1 cellular context compared by ENCODE assay signal in the genomic region with DNA sequence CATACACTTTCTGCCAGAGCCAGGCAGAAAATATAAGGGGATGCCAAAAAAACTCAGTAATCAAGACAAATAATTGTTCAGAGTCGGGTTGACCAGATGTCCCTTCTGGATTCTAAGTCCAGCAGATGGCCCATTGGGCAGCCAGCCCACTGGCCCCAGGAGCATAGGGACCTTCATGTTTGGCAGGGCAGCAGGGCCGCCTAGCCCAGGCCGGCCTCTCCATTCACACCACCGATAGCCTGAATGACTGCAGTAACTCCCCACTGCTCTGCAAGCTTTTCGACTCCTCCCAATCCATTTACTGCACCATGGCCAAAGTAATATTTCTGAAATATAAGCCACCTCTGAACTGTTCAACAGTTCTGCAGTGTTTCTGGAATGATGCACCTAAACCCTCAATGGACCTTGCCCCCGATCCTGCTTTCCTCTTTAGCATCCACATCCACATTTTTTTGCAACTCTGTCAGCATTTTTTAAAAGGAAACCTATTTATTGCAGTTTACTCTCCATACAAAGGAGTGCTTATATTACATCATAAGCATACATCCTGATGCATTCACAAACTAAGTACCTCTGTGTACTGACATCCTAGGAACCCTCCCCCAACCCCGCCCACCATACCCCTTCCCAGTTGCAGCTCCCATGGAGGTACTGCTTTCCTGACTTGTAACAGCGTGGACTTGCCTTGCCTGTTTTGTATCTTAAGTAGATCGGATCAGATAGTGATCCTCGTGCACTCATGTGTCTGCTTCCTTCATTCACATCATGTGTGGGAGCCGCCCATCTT.
TF ChIP-seq lines count a peak whose summit lies in the region.

No MANE protein-coding gene starts in this region.

TF ChIP-seq in HepG2, 621 proteins besides CTCF, POLR2A, EP300 and RAD21 (continued from another document and continues in another):
- TF ChIP-seq HOXA7 (CRISPR knock-in tag; IDR thresholded peaks at IDR 0.05) = no peak
- TF ChIP-seq PAWR (CRISPR knock-in tag; IDR thresholded peaks at IDR 0.05; ENCODE audit: borderline replicate concordance) = no peak
- no peak for TF ChIP-seq ELF4 (CRISPR knock-in tag; IDR thresholded peaks at IDR 0.05; ENCODE audit: borderline replicate concordance)
- peak; percentile 81 for TF ChIP-seq FOSL2 (CRISPR knock-in tag; IDR thresholded peaks at IDR 0.05)
- no peak for TF ChIP-seq NR3C1 (CRISPR knock-in tag; IDR thresholded peaks at IDR 0.05)
- TF ChIP-seq ZNF564 (CRISPR knock-in tag; IDR thresholded peaks at IDR 0.05) = no peak; the same call in 1 of the 2 replicates
- TF ChIP-seq KAT7 (CRISPR knock-in tag; IDR thresholded peaks at IDR 0.05; ENCODE audit: borderline replicate concordance) = no peak
- no peak for TF ChIP-seq NR1H2 (CRISPR knock-in tag; IDR thresholded peaks at IDR 0.05; ENCODE audit: borderline replicate concordance, low read depth)
- TF ChIP-seq PITX1 (CRISPR knock-in tag; IDR thresholded peaks at IDR 0.05) = no peak
- TF ChIP-seq ZNF484 (CRISPR knock-in tag; IDR thresholded peaks at IDR 0.05; ENCODE audit: borderline replicate concordance, low read depth) = no peak
- TF ChIP-seq, protein P1, sequence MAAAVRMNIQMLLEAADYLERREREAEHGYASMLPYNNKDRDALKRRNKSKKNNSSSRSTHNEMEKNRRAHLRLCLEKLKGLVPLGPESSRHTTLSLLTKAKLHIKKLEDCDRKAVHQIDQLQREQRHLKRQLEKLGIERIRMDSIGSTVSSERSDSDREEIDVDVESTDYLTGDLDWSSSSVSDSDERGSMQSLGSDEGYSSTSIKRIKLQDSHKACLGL (CRISPR knock-in tag; IDR thresholded peaks at IDR 0.05) = no peak
- TF ChIP-seq GATAD2A (CRISPR knock-in tag; IDR thresholded peaks at IDR 0.05) = peak; percentile 97
- TF ChIP-seq, protein P2, sequence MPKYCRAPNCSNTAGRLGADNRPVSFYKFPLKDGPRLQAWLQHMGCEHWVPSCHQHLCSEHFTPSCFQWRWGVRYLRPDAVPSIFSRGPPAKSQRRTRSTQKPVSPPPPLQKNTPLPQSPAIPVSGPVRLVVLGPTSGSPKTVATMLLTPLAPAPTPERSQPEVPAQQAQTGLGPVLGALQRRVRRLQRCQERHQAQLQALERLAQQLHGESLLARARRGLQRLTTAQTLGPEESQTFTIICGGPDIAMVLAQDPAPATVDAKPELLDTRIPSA (CRISPR knock-in tag; IDR thresholded peaks at IDR 0.05; ENCODE audit: borderline replicate concordance) = no peak
- TF ChIP-seq, protein P3, sequence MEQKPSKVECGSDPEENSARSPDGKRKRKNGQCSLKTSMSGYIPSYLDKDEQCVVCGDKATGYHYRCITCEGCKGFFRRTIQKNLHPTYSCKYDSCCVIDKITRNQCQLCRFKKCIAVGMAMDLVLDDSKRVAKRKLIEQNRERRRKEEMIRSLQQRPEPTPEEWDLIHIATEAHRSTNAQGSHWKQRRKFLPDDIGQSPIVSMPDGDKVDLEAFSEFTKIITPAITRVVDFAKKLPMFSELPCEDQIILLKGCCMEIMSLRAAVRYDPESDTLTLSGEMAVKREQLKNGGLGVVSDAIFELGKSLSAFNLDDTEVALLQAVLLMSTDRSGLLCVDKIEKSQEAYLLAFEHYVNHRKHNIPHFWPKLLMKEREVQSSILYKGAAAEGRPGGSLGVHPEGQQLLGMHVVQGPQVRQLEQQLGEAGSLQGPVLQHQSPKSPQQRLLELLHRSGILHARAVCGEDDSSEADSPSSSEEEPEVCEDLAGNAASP (CRISPR knock-in tag; IDR thresholded peaks at IDR 0.05; ENCODE audit: borderline replicate concordance) = peak; percentile 34; the same call in 1 of the 2 replicates
- TF ChIP-seq ZNF619 (CRISPR knock-in tag; IDR thresholded peaks at IDR 0.05) = no peak
- no peak for TF ChIP-seq FLYWCH1 (CRISPR knock-in tag; IDR thresholded peaks at IDR 0.05)
- peak; percentile 81 for TF ChIP-seq ASH2L (IDR thresholded peaks at IDR 0.05; ENCODE audit: insufficient read length, low read depth, low read length)
- TF ChIP-seq ATF7-NPFF (CRISPR knock-in tag; IDR thresholded peaks at IDR 0.05; ENCODE audit: low read depth) = no peak
- TF ChIP-seq ZNF44 (CRISPR knock-in tag; IDR thresholded peaks at IDR 0.05) = no peak
- peak; percentile 88; the same call in 1 of the 2 replicates for TF ChIP-seq SOX5 (CRISPR knock-in tag; IDR thresholded peaks at IDR 0.05; ENCODE audit: borderline replicate concordance)
- peak; percentile 28; the same call in 1 of the 2 replicates for TF ChIP-seq TCF7 (IDR thresholded peaks at IDR 0.05; ENCODE audit: low read depth)
- TF ChIP-seq NONO (IDR thresholded peaks at IDR 0.05) = no peak
- no peak; the same call in 1 of the 2 replicates for TF ChIP-seq NONO (CRISPR knock-in tag; conservative IDR thresholded peaks at IDR 0.05)
- no peak for TF ChIP-seq AKAP8 (CRISPR knock-in tag; IDR thresholded peaks at IDR 0.05)
- TF ChIP-seq HOXA5 (CRISPR knock-in tag; IDR thresholded peaks at IDR 0.05) = no peak
- 0 out of 2 replicates have a peak, but pooled peaks have one; percentile 24 for TF ChIP-seq KMT2B (CRISPR knock-in tag; IDR thresholded peaks at IDR 0.05)
- TF ChIP-seq ZBTB1 (CRISPR knock-in tag; IDR thresholded peaks at IDR 0.05; ENCODE audit: borderline replicate concordance) = no peak
- TF ChIP-seq ZNF333 (CRISPR knock-in tag; IDR thresholded peaks at IDR 0.05; ENCODE audit: borderline replicate concordance) = 0 out of 2 replicates have a peak, but pooled peaks have one; percentile 37
- no peak for TF ChIP-seq ZKSCAN5 (CRISPR knock-in tag; IDR thresholded peaks at IDR 0.05)
- TF ChIP-seq, protein P4, sequence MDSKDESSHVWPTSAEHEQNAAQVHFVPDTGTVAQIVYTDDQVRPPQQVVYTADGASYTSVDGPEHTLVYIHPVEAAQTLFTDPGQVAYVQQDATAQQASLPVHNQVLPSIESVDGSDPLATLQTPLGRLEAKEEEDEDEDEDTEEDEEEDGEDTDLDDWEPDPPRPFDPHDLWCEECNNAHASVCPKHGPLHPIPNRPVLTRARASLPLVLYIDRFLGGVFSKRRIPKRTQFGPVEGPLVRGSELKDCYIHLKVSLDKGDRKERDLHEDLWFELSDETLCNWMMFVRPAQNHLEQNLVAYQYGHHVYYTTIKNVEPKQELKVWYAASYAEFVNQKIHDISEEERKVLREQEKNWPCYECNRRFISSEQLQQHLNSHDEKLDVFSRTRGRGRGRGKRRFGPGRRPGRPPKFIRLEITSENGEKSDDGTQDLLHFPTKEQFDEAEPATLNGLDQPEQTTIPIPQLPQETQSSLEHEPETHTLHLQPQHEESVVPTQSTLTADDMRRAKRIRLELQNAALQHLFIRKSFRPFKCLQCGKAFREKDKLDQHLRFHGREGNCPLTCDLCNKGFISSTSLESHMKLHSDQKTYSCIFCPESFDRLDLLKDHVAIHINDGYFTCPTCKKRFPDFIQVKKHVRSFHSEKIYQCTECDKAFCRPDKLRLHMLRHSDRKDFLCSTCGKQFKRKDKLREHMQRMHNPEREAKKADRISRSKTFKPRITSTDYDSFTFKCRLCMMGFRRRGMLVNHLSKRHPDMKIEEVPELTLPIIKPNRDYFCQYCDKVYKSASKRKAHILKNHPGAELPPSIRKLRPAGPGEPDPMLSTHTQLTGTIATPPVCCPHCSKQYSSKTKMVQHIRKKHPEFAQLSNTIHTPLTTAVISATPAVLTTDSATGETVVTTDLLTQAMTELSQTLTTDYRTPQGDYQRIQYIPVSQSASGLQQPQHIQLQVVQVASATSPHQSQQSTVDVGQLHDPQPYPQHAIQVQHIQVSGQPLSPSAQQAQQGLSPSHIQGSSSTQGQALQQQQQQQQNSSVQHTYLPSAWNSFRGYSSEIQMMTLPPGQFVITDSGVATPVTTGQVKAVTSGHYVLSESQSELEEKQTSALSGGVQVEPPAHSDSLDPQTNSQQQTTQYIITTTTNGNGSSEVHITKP (CRISPR knock-in tag; IDR thresholded peaks at IDR 0.05; ENCODE audit: low read depth) = 0 out of 2 replicates have a peak, but pooled peaks have one; percentile 16
- no peak for TF ChIP-seq BHLHE40 (IDR thresholded peaks at IDR 0.05; ENCODE audit: low read length)
- no peak for TF ChIP-seq ZNF138 (CRISPR knock-in tag; IDR thresholded peaks at IDR 0.05; ENCODE audit: low read depth)
- TF ChIP-seq FOXO1 (CRISPR knock-in tag; IDR thresholded peaks at IDR 0.05) = peak; percentile 56; the same call in 1 of the 2 replicates
- no peak for TF ChIP-seq SMYD3 (CRISPR knock-in tag; IDR thresholded peaks at IDR 0.05)
- no peak for TF ChIP-seq KDM6A (CRISPR knock-in tag; IDR thresholded peaks at IDR 0.05; ENCODE audit: low read depth)
- 0 out of 2 replicates have a peak, but pooled peaks have one; percentile 53 for TF ChIP-seq HMG20B (CRISPR knock-in tag; conservative IDR thresholded peaks at IDR 0.05)
- no peak for TF ChIP-seq PAF1 (CRISPR knock-in tag; IDR thresholded peaks at IDR 0.05)
- no peak for TF ChIP-seq REXO4 (CRISPR knock-in tag; IDR thresholded peaks at IDR 0.05; ENCODE audit: borderline replicate concordance)
- TF ChIP-seq TSC22D2 (CRISPR knock-in tag; IDR thresholded peaks at IDR 0.05; ENCODE audit: borderline replicate concordance) = no peak
- TF ChIP-seq SUZ12 (IDR thresholded peaks at IDR 0.05; ENCODE audit: low read depth, low read length) = no peak
- no peak for TF ChIP-seq ZNF326 (CRISPR knock-in tag; IDR thresholded peaks at IDR 0.05; ENCODE audit: borderline replicate concordance)
- TF ChIP-seq, protein P5, sequence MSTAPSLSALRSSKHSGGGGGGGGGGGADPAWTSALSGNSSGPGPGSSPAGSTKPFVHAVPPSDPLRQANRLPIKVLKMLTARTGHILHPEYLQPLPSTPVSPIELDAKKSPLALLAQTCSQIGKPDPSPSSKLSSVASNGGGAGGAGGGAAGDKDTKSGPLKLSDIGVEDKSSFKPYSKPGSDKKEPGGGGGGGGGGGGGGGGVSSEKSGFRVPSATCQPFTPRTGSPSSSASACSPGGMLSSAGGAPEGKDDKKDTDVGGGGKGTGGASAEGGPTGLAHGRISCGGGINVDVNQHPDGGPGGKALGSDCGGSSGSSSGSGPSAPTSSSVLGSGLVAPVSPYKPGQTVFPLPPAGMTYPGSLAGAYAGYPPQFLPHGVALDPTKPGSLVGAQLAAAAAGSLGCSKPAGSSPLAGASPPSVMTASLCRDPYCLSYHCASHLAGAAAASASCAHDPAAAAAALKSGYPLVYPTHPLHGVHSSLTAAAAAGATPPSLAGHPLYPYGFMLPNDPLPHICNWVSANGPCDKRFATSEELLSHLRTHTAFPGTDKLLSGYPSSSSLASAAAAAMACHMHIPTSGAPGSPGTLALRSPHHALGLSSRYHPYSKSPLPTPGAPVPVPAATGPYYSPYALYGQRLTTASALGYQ (CRISPR knock-in tag; IDR thresholded peaks at IDR 0.05) = peak; percentile 31; the same call in 1 of the 2 replicates
- TF ChIP-seq ZMYM4 (CRISPR knock-in tag; IDR thresholded peaks at IDR 0.05) = no peak
- TF ChIP-seq, protein P6, sequence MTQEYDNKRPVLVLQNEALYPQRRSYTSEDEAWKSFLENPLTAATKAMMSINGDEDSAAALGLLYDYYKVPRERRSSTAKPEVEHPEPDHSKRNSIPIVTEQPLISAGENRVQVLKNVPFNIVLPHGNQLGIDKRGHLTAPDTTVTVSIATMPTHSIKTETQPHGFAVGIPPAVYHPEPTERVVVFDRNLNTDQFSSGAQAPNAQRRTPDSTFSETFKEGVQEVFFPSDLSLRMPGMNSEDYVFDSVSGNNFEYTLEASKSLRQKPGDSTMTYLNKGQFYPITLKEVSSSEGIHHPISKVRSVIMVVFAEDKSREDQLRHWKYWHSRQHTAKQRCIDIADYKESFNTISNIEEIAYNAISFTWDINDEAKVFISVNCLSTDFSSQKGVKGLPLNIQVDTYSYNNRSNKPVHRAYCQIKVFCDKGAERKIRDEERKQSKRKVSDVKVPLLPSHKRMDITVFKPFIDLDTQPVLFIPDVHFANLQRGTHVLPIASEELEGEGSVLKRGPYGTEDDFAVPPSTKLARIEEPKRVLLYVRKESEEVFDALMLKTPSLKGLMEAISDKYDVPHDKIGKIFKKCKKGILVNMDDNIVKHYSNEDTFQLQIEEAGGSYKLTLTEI (CRISPR knock-in tag; conservative IDR thresholded peaks at IDR 0.05) = no peak
- TF ChIP-seq, protein P7, sequence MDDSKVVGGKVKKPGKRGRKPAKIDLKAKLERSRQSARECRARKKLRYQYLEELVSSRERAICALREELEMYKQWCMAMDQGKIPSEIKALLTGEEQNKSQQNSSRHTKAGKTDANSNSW (CRISPR knock-in tag; IDR thresholded peaks at IDR 0.05; ENCODE audit: borderline replicate concordance) = no peak
- TF ChIP-seq, protein P8, sequence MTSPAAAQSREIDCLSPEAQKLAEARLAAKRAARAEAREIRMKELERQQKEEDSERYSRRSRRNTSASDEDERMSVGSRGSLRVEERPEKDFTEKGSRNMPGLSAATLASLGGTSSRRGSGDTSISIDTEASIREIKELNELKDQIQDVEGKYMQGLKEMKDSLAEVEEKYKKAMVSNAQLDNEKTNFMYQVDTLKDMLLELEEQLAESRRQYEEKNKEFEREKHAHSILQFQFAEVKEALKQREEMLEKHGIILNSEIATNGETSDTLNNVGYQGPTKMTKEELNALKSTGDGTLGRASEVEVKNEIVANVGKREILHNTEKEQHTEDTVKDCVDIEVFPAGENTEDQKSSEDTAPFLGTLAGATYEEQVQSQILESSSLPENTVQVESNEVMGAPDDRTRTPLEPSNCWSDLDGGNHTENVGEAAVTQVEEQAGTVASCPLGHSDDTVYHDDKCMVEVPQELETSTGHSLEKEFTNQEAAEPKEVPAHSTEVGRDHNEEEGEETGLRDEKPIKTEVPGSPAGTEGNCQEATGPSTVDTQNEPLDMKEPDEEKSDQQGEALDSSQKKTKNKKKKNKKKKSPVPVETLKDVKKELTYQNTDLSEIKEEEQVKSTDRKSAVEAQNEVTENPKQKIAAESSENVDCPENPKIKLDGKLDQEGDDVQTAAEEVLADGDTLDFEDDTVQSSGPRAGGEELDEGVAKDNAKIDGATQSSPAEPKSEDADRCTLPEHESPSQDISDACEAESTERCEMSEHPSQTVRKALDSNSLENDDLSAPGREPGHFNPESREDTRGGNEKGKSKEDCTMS (CRISPR knock-in tag; conservative IDR thresholded peaks at IDR 0.05) = no peak
- no peak for TF ChIP-seq ZNF460 (CRISPR knock-in tag; IDR thresholded peaks at IDR 0.05; ENCODE audit: borderline replicate concordance)
- TF ChIP-seq GABPA (IDR thresholded peaks at IDR 0.05; ENCODE audit: low read depth, low read length) = no peak
- TF ChIP-seq GABPA (CRISPR knock-in tag; IDR thresholded peaks at IDR 0.05; ENCODE audit: low read depth) = 0 out of 2 replicates have a peak, but pooled peaks have one; percentile 15
- TF ChIP-seq ZNF382 (CRISPR knock-in tag; IDR thresholded peaks at IDR 0.05; ENCODE audit: borderline replicate concordance) = no peak
- no peak for TF ChIP-seq ZNF207 (IDR thresholded peaks at IDR 0.05; ENCODE audit: borderline replicate concordance)
- TF ChIP-seq, protein P9, sequence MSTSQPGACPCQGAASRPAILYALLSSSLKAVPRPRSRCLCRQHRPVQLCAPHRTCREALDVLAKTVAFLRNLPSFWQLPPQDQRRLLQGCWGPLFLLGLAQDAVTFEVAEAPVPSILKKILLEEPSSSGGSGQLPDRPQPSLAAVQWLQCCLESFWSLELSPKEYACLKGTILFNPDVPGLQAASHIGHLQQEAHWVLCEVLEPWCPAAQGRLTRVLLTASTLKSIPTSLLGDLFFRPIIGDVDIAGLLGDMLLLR (CRISPR knock-in tag; IDR thresholded peaks at IDR 0.05) = no peak
- TF ChIP-seq DR1 (CRISPR knock-in tag; IDR thresholded peaks at IDR 0.05) = no peak
- TF ChIP-seq NR2F6 (IDR thresholded peaks at IDR 0.05) = peak; percentile 55; the same call in 1 of the 2 replicates
- TF ChIP-seq NR2F6 (CRISPR knock-in tag; IDR thresholded peaks at IDR 0.05) = peak; percentile 77
- no peak for TF ChIP-seq ZNF615 (CRISPR knock-in tag; IDR thresholded peaks at IDR 0.05; ENCODE audit: borderline replicate concordance)
- no peak for TF ChIP-seq GATA4 (IDR thresholded peaks at IDR 0.05; ENCODE audit: borderline replicate concordance, low read depth)
- TF ChIP-seq THYN1 (CRISPR knock-in tag; IDR thresholded peaks at IDR 0.05; ENCODE audit: borderline replicate concordance, low read depth) = no peak
- TF ChIP-seq ZMYM3 (CRISPR knock-in tag; IDR thresholded peaks at IDR 0.05) = no peak; the same call in 1 of the 2 replicates
